ENCODE assay signal across 8 cellular contexts in genomic region chr6:41941280-41942044, GRCh38. TPM values are rescaled to one million over a fixed set of nuclear protein-coding genes. Genes with fewer than 3 reads are reported as not detected.
A peak's percentile ranks its signal among the peaks of the same experiment; 100 is the strongest.
DNase-seq lines count a peak whose midpoint lies in the region; ATAC-seq and TF ChIP-seq lines count a peak whose summit lies in the region.

CCND3 (minus strand) TSS chr6:41941808; CDS start chr6:41941649, 159 bp downstream.

- no peak for TF ChIP-seq CTCF in lower lobe of right lung (IDR thresholded peaks at IDR 0.05)

- peak in 13 of 14 donors; percentile 42 to 90 (median 76) for DNase-seq in C1 segment of cervical spinal cord (lab: John Stamatoyannopoulos, UW)
- DNase-seq in NCI-H69 (lab: John Stamatoyannopoulos, UW), result peak; percentile 97
- peak; percentile 69 to 82 for DNase-seq in activated CD4-positive, alpha-beta T cell treated with anti-CD3 and anti-CD28 coated beads, Interleukin-2, amount 50 U/mL, for 24 hours (ENCODE audit: low read depth in 1 of 2, low spot score in 1 of 2)
- DNase-seq in dermis microvascular lymphatic vessel endothelial cell (ENCODE audit: low read depth in 2 of 2), result peak; percentile 40 to 87
- DNase-seq in lower lobe of right lung, result peak; percentile 97
- DNase-seq in stimulated activated CD4-positive, alpha-beta T cell treated with anti-CD3 and anti-CD28 coated beads, TNF-alpha, amount 100 ng/mL, for 1 hour (ENCODE audit: low read depth in 3 of 3, low spot score in 1 of 3), result peak; percentile 50 to 86 (median 61)

- H3K36me3 ChIP-seq in lower lobe of right lung, result peaks cover 8% of the 10 kb centered on the region

- intact Hi-C loops in lower lobe of right lung (cut with DNase I), result no loop called here

- ATAC-seq in GM19324 (IDR thresholded peaks at IDR 0.05; ENCODE audit: low FRiP score, unreplicated experiment), result peak; percentile 90
- peak; percentile 90 for ATAC-seq in HG03460 (IDR thresholded peaks at IDR 0.05; ENCODE audit: unreplicated experiment)
- ATAC-seq in lower lobe of right lung, result peak; percentile 94

- peaks cover 59% of the 10 kb centered on the region for H3K4me1 ChIP-seq in lower lobe of right lung

- no peaks in the 10 kb centered on the region for H3K9me3 ChIP-seq in lower lobe of right lung

- no peaks in the 10 kb centered on the region for H3K27me3 ChIP-seq in lower lobe of right lung (ENCODE audit: low read depth)

- H3K4me3 ChIP-seq in lower lobe of right lung, result peak within 1 kb of the TSS; percentile 77

- peak within 1 kb of the TSS; percentile 84 for H3K27ac ChIP-seq in lower lobe of right lung

RNA-seq across cellular contexts. Expression of gene CCND3, which starts in this region (rescaled TPM):
- total RNA-seq in dermis microvascular lymphatic vessel endothelial cell (31.3 and 55.6 TPM in 2 replicates), lower lobe of right lung (182 TPM)

Comparison
In these comparisons a context has a peak if more than half of its experiments do, and no peak if none do; other contexts are left out.
1. Peak in every context shown above with its lines: DNase-seq, ATAC-seq, H3K4me3 ChIP-seq and H3K27ac ChIP-seq.